ENCODE assay signal across 10 cellular contexts in the genomic region with DNA sequence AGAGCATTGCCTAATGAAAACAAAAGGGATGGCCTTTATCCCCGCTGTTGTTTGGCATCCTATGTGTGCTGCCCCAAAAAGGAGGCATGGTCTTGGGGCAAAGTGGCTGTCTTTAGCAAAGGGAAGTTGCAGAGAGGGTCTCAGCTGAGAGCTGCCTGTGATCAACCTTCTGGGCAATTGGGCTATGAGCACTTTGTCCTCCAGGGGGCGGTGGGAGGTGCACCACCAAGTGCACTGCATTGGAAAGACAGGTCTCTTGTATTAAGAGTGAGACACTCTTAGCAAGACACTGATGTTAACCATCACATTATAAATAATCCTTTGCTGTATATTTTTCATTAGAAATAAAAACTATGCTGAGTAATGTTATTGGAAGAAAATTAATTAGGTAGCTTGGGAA.
DNase-seq lines count a peak whose midpoint lies in the region; ATAC-seq, FAIRE-seq and TF ChIP-seq lines count a peak whose summit lies in the region.
"Had no signal": no experiment of that assay in that cellular context is flagged by ENCODE, and none has a peak within 500 bp of the region (broad histone marks: within the 10 kb centered on the region; RNA-seq: fewer than 3 reads in every experiment).

No MANE protein-coding gene starts in this region.

- CTCF ChIA-PET in CD4-positive, alpha-beta memory T cell (lab: Charles Lee; ENCODE audit: partially characterized antibody), result no interaction called here

- no peak overlapping the region for H3K4me3 Mint-ChIP-seq in astrocyte (ENCODE audit: unreplicated experiment)
- no peak overlapping the region for H3K4me3 Mint-ChIP-seq in CD4-positive, alpha-beta memory T cell

- no peaks in the 10 kb centered on the region for H3K79me2 ChIP-seq in astrocyte (ENCODE audit: insufficient read depth, low read length)

- no peak for FAIRE-seq in astrocyte (lab: Jason Lieb, UNC)
- FAIRE-seq: A549, TTC549 had no signal

- H4K20me1 ChIP-seq in astrocyte (ENCODE audit: insufficient read depth, low read length), result no peaks in the 10 kb centered on the region

- no peak for ATAC-seq in GM19035 (IDR thresholded peaks at IDR 0.05; ENCODE audit: unreplicated experiment)

- no peak overlapping the region for H3K4me3 ChIP-seq in astrocyte (ENCODE audit: insufficient read depth, low read depth, low read length)
- no peak overlapping the region for H3K4me3 ChIP-seq in CD4-positive, alpha-beta memory T cell (ENCODE audit: low read length in 2 of 2)
- H3K4me3 ChIP-seq: A549 had no signal

- H3K27ac Mint-ChIP-seq in astrocyte (ENCODE audit: unreplicated experiment), result peak overlapping the region; percentile 21
- no peak overlapping the region for H3K27ac Mint-ChIP-seq in CD4-positive, alpha-beta memory T cell

- H3K27ac ChIP-seq in astrocyte (ENCODE audit: low read depth, low read length), result no peak overlapping the region
- no peak overlapping the region for H3K27ac ChIP-seq in CD4-positive, alpha-beta memory T cell (ENCODE audit: low read depth, low read length)
- H3K27ac ChIP-seq: A549 had no signal

- H3K4me1 ChIP-seq in astrocyte (ENCODE audit: insufficient read depth, low read length), result no peaks in the 10 kb centered on the region
- no peaks in the 10 kb centered on the region for H3K4me1 ChIP-seq in CD4-positive, alpha-beta memory T cell (ENCODE audit: insufficient read depth, low read length)
- H3K4me1 ChIP-seq: A549 had no signal

- H3K27me3 Mint-ChIP-seq in astrocyte (ENCODE audit: low read depth, unreplicated experiment), result no peaks in the 10 kb centered on the region
- H3K27me3 Mint-ChIP-seq in CD4-positive, alpha-beta memory T cell, result no peaks in the 10 kb centered on the region

- H3K4me2 ChIP-seq in astrocyte (ENCODE audit: low read length), result no peak overlapping the region
- H3K4me2 ChIP-seq: A549 had no signal

- H3K9ac ChIP-seq in astrocyte (ENCODE audit: low read length), result no peak overlapping the region

- H3K36me3 Mint-ChIP-seq in astrocyte (ENCODE audit: low read depth, unreplicated experiment), result no peaks in the 10 kb centered on the region
- H3K36me3 Mint-ChIP-seq in CD4-positive, alpha-beta memory T cell, result no peaks in the 10 kb centered on the region

- no peak overlapping the region for H2AFZ ChIP-seq in astrocyte (ENCODE audit: low read depth, low read length)

- DNase-seq in NCI-H1092 treated with DMSO at 0.1 percent for 48 hours (lab: John Stamatoyannopoulos, UW) (peak; percentile 3), NCI-H1092 (lab: John Stamatoyannopoulos, UW) (no peak), astrocyte (ENCODE audit: low read depth) (no peak), myocyte (ENCODE audit: low read depth) (peak; percentile 22), NCI-H226 (no peak)
- no peak for DNase-seq in CD4-positive, alpha-beta memory T cell

- POLR2A ChIA-PET in CD4-positive, alpha-beta memory T cell (lab: Charles Lee; ENCODE audit: partially characterized antibody), result no interaction called here

- intact Hi-C loops in CD4-positive, alpha-beta memory T cell (cut with micrococcal nuclease), result no loop called here

- TF ChIP-seq CTCF in LNCAP (IDR thresholded peaks at IDR 0.05), result peak; percentile 82
- TF ChIP-seq CTCF in astrocyte (IDR thresholded peaks at IDR 0.05; ENCODE audit: insufficient read depth, low read depth, low read length), result peak; percentile 19

- H3K27me3 ChIP-seq in astrocyte (ENCODE audit: insufficient read depth, low read length), result no peaks in the 10 kb centered on the region
- no peaks in the 10 kb centered on the region for H3K27me3 ChIP-seq in CD4-positive, alpha-beta memory T cell (ENCODE audit: insufficient read depth, low read length)

- H3K4me1 Mint-ChIP-seq in astrocyte (ENCODE audit: low read depth, unreplicated experiment), result peaks cover 20% of the 10 kb centered on the region
- H3K4me1 Mint-ChIP-seq in CD4-positive, alpha-beta memory T cell, result no peaks in the 10 kb centered on the region

- H3K9me3 Mint-ChIP-seq in astrocyte (ENCODE audit: unreplicated experiment), result peaks cover 2% of the 10 kb centered on the region
- H3K9me3 Mint-ChIP-seq in CD4-positive, alpha-beta memory T cell, result peaks cover 3 to 31% (median 16%) of the 10 kb centered on the region in 8 donors

- no peaks in the 10 kb centered on the region for H3K9me3 ChIP-seq in astrocyte (ENCODE audit: insufficient read depth, low read depth, low read length)
- peaks cover 0 to 14% of the 10 kb centered on the region in 2 donors for H3K9me3 ChIP-seq in CD4-positive, alpha-beta memory T cell (ENCODE audit: control insufficient read depth in 1 of 2, low read length in 2 of 2)

- H3K36me3 ChIP-seq in astrocyte (ENCODE audit: insufficient read depth, low read length), result no peaks in the 10 kb centered on the region
- no peaks in the 10 kb centered on the region for H3K36me3 ChIP-seq in CD4-positive, alpha-beta memory T cell (ENCODE audit: insufficient read depth, low read length)

Comparison
In these comparisons a context has a peak if more than half of its experiments do, and no peak if none do; other contexts are left out.
1. DNase-seq: peak in NCI-H1092 treated with DMSO at 0.1 percent for 48 hours (single experiment) and myocyte (single experiment); none in NCI-H1092 (single experiment), astrocyte (single experiment), CD4-positive, alpha-beta memory T cell (0 of 5) and NCI-H226 (single experiment).